8 cellular contexts compared by ENCODE assay signal in genomic region chr5:111757582-111758283, GRCh38. TPM values are rescaled to one million over a fixed set of nuclear protein-coding genes. Genes with fewer than 3 reads are reported as not detected.
A peak's percentile ranks its signal among the peaks of the same experiment; 100 is the strongest.
DNase-seq lines count a peak whose midpoint lies in the region; ATAC-seq and TF ChIP-seq lines count a peak whose summit lies in the region.

No MANE protein-coding gene starts in this region.

- peaks cover 15% of the 10 kb centered on the region for H3K4me1 Mint-ChIP-seq in glutamatergic neuron (ENCODE audit: low read depth, unreplicated experiment)
- H3K4me1 Mint-ChIP-seq in osteocyte (ENCODE audit: unreplicated experiment) = peaks cover 60% of the 10 kb centered on the region

- no peaks in the 10 kb centered on the region for H3K9me3 ChIP-seq in MG63
- no peaks in the 10 kb centered on the region for H3K9me3 ChIP-seq in SK-N-SH
- no peaks in the 10 kb centered on the region for H3K9me3 ChIP-seq in thoracic aorta

- no peaks in the 10 kb centered on the region for H3K9me3 Mint-ChIP-seq in activated naive CD4-positive, alpha-beta T cell treated with anti-CD3 and anti-CD28 coated beads, Interleukin-2, amount 50 U/mL, for 72 hours
- H3K9me3 Mint-ChIP-seq in glutamatergic neuron (ENCODE audit: unreplicated experiment) (peaks cover 23% of the 10 kb centered on the region), osteocyte (ENCODE audit: unreplicated experiment) (no peaks in the 10 kb centered on the region)

- TF ChIP-seq RAD21 in SK-N-SH (IDR thresholded peaks at IDR 0.05; ENCODE audit: low read length) = no peak; the same call in 1 of the 2 replicates

- CTCF ChIA-PET in SK-N-SH (lab: Yijun Ruan, JAX) = interaction anchor here (0.6 to 3.0 kb wide), 14 partner anchors 10 to 600 kb away, joined by 3 to 16 read pairs (median 4); no protein-coding TSS in a partner anchor

- H3K79me2 ChIP-seq in SK-N-SH (ENCODE audit: insufficient read depth) = peaks cover 39% of the 10 kb centered on the region

- no peaks in the 10 kb centered on the region; the same call in 1 of the 2 replicates for H4K20me1 ChIP-seq in SK-N-SH (ENCODE audit: insufficient read depth)

- H3K27ac ChIP-seq in SK-N-SH (ENCODE audit: low read depth in 2 of 2, low read length in 1 of 2) (peak overlapping the region; percentile 98 to 99), thoracic aorta (peak overlapping the region; percentile 48 to 81)

- peaks cover 18% of the 10 kb centered on the region for H3F3A ChIP-seq in SK-N-SH (replicated peaks; ENCODE audit: insufficient read depth)

- peak overlapping the region; percentile 88 for H2AFZ ChIP-seq in SK-N-SH (ENCODE audit: low read depth)

- H3K27me3 ChIP-seq in MG63 = no peaks in the 10 kb centered on the region
- H3K27me3 ChIP-seq in SK-N-SH (ENCODE audit: insufficient read depth) = no peaks in the 10 kb centered on the region
- no peaks in the 10 kb centered on the region for H3K27me3 ChIP-seq in thoracic aorta (replicated peaks; ENCODE audit: insufficient read depth)

- H3K4me3 ChIP-seq in MG63 (peak overlapping the region; percentile 80), SK-N-SH (ENCODE audit: low read depth in 2 of 2, low read length in 1 of 2) (peak overlapping the region; percentile 87 to 92), thoracic aorta (peak overlapping the region; percentile 77)

- H3K4me1 ChIP-seq in SK-N-SH (ENCODE audit: control insufficient read depth in 1 of 2, insufficient read depth in 2 of 2, low read depth in 1 of 2, low read length in 1 of 2) (peaks cover 10 to 13% of the 10 kb centered on the region in 2 experiments; a peak in 3 of 4 replicates), thoracic aorta (ENCODE audit: control insufficient read depth in 1 of 2, low read depth in 2 of 2) (peaks cover 17 to 24% of the 10 kb centered on the region in 2 donors)

- 4% methylated on average over 5 of the region's 88 CpGs for WGBS in SK-N-SH (ENCODE audit: low lambda C conversion rate)

- DNase-seq in GM04503 (ENCODE audit: low read depth) (peak; percentile 58), HCEC 1CT (peak; percentile 95), MG63 (peak; percentile 99), SK-N-SH (peak; percentile 91), glutamatergic neuron (peak; percentile 86), osteocyte (ENCODE audit: extremely low spot score, unreplicated experiment) (peak; percentile 96), thoracic aorta (ENCODE audit: low spot score) (peak; percentile 69)
- DNase-seq in activated naive CD4-positive, alpha-beta T cell treated with anti-CD3 and anti-CD28 coated beads, Interleukin-2, amount 50 U/mL, for 72 hours (ENCODE audit: low spot score in 2 of 2) = peak; percentile 83 to 84

- ATAC-seq in activated naive CD4-positive, alpha-beta T cell treated with anti-CD3 and anti-CD28 coated beads, Interleukin-2, amount 50 U/mL, for 72 hours = peak; percentile 87 to 91
- peak; percentile 75 for ATAC-seq in thoracic aorta (ENCODE audit: insufficient number of reproducible peaks, low FRiP score, low read depth)

- POLR2A ChIA-PET in SK-N-SH (lab: Yijun Ruan, JAX) = interaction anchor here (0.7 to 1.8 kb wide), 13 partner anchors 9 to 404 kb away, joined by 3 to 7 read pairs (median 4); no protein-coding TSS in a partner anchor

- no peaks in the 10 kb centered on the region for H3K9me2 ChIP-seq in SK-N-SH

- H3K27me3 Mint-ChIP-seq in glutamatergic neuron (ENCODE audit: unreplicated experiment) (peaks cover 17% of the 10 kb centered on the region), osteocyte (ENCODE audit: unreplicated experiment) (no peaks in the 10 kb centered on the region)

- no peak for TF ChIP-seq CTCF in SK-N-SH (IDR thresholded peaks at IDR 0.05)
- TF ChIP-seq CTCF in glutamatergic neuron (IDR thresholded peaks at IDR 0.05; ENCODE audit: partially characterized antibody, unreplicated experiment) = peak; percentile 14
- TF ChIP-seq CTCF in osteocyte (IDR thresholded peaks at IDR 0.05) = no peak
- TF ChIP-seq CTCF in thoracic aorta (IDR thresholded peaks at IDR 0.05) = no peak

- H3K36me3 ChIP-seq in MG63 (peaks cover 11% of the 10 kb centered on the region), SK-N-SH (replicated peaks in 1 of 2; ENCODE audit: control insufficient read depth in 1 of 2, insufficient read depth in 2 of 2, low read length in 1 of 2) (peaks cover 23 to 25% of the 10 kb centered on the region in 2 experiments), thoracic aorta (no peaks in the 10 kb centered on the region)

- H3K4me3 Mint-ChIP-seq in glutamatergic neuron (ENCODE audit: unreplicated experiment) = peak overlapping the region; percentile 96
- peak overlapping the region; percentile 89 for H3K4me3 Mint-ChIP-seq in osteocyte (ENCODE audit: unreplicated experiment)

- peak overlapping the region; percentile 98 for H3K9ac ChIP-seq in SK-N-SH

- 0 out of 4 replicates have a peak, but pooled peaks of 1 of the 2 experiments have one; percentile 17 for TF ChIP-seq EP300 in SK-N-SH (IDR thresholded peaks at IDR 0.05; ENCODE audit: borderline replicate concordance in 1 of 2, low read depth in 1 of 2, low read length in 1 of 2)

- H3K36me3 Mint-ChIP-seq in activated naive CD4-positive, alpha-beta T cell treated with anti-CD3 and anti-CD28 coated beads, Interleukin-2, amount 50 U/mL, for 72 hours = no peaks in the 10 kb centered on the region
- H3K36me3 Mint-ChIP-seq in glutamatergic neuron (ENCODE audit: unreplicated experiment) (peaks cover 8% of the 10 kb centered on the region), osteocyte (ENCODE audit: unreplicated experiment) (peaks cover 19% of the 10 kb centered on the region)

- peak overlapping the region; percentile 89 for H3K4me2 ChIP-seq in SK-N-SH

- H3K27ac Mint-ChIP-seq in activated naive CD4-positive, alpha-beta T cell treated with anti-CD3 and anti-CD28 coated beads, Interleukin-2, amount 50 U/mL, for 72 hours = peak overlapping the region in 1 of 2 donors; percentile 56
- H3K27ac Mint-ChIP-seq in glutamatergic neuron (ENCODE audit: unreplicated experiment) (peak overlapping the region; percentile 97), osteocyte (ENCODE audit: unreplicated experiment) (peak overlapping the region; percentile 97)

TF ChIP-seq in SK-N-SH, 30 proteins besides CTCF, POLR2A, EP300 and RAD21 (continues in another document):
- TF ChIP-seq SMC3 (IDR thresholded peaks at IDR 0.05; ENCODE audit: low read depth, low read length) = no peak
- TF ChIP-seq SIN3A (IDR thresholded peaks at IDR 0.05; ENCODE audit: borderline replicate concordance, low read depth, low read length) = 0 out of 2 replicates have a peak, but pooled peaks have one; percentile 56
- TF ChIP-seq TCF12 (IDR thresholded peaks at IDR 0.05) = no peak
- no peak for TF ChIP-seq RXRA (IDR thresholded peaks at IDR 0.05; ENCODE audit: borderline replicate concordance, low read depth)
- peak; percentile 58; the same call in 1 of the 2 replicates for TF ChIP-seq TAF1 (IDR thresholded peaks at IDR 0.05; ENCODE audit: borderline replicate concordance, low read depth, low read length)
- peak; percentile 16; the same call in 1 of the 2 replicates for TF ChIP-seq FOXJ3 (CRISPR knock-in tag; IDR thresholded peaks at IDR 0.05)
- peak; percentile 63; the same call in 1 of the 2 replicates for TF ChIP-seq YY1 (IDR thresholded peaks at IDR 0.05; ENCODE audit: low read depth)
- TF ChIP-seq, protein P1, sequence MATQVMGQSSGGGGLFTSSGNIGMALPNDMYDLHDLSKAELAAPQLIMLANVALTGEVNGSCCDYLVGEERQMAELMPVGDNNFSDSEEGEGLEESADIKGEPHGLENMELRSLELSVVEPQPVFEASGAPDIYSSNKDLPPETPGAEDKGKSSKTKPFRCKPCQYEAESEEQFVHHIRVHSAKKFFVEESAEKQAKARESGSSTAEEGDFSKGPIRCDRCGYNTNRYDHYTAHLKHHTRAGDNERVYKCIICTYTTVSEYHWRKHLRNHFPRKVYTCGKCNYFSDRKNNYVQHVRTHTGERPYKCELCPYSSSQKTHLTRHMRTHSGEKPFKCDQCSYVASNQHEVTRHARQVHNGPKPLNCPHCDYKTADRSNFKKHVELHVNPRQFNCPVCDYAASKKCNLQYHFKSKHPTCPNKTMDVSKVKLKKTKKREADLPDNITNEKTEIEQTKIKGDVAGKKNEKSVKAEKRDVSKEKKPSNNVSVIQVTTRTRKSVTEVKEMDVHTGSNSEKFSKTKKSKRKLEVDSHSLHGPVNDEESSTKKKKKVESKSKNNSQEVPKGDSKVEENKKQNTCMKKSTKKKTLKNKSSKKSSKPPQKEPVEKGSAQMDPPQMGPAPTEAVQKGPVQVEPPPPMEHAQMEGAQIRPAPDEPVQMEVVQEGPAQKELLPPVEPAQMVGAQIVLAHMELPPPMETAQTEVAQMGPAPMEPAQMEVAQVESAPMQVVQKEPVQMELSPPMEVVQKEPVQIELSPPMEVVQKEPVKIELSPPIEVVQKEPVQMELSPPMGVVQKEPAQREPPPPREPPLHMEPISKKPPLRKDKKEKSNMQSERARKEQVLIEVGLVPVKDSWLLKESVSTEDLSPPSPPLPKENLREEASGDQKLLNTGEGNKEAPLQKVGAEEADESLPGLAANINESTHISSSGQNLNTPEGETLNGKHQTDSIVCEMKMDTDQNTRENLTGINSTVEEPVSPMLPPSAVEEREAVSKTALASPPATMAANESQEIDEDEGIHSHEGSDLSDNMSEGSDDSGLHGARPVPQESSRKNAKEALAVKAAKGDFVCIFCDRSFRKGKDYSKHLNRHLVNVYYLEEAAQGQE (IDR thresholded peaks at IDR 0.05; ENCODE audit: low read depth, low read length) = peak; percentile 55; the same call in 1 of the 2 replicates
- peak; percentile 44; the same call in 1 of the 2 replicates for TF ChIP-seq NRF1 (IDR thresholded peaks at IDR 0.05; ENCODE audit: low read depth, low read length)

RNA-seq across cellular contexts. Expression of gene NREP, which starts 0.7 kb away (rescaled TPM):
- total RNA-seq in MG63 (2014; rRNA removed; shearing (Covaris generic); ENCODE audit: low replicate concordance) = 92.2 and 116 TPM in 2 replicates
- polyA plus RNA-seq in SK-N-SH (2012; rRNA removed) = 94.4 and 143 TPM in 2 replicates
- 140 and 180 TPM in 2 replicates for polyA plus RNA-seq in SK-N-SH (2012; cell fraction: cytosol; rRNA removed)
- 72.8 and 166 TPM in 2 replicates for polyA plus RNA-seq in SK-N-SH (2012; cell fraction: nucleus; rRNA removed)
- 10 to 100 TPM in 1 of 2 donors, 1 to 10 TPM in 1; 7.7 to 28.7 TPM for total RNA-seq in activated naive CD4-positive, alpha-beta T cell treated with anti-CD3 and anti-CD28 coated beads, Interleukin-2, amount 50 U/mL, for 72 hours
- total RNA-seq in glutamatergic neuron (ENCODE audit: unreplicated experiment) (904 TPM), osteocyte (874 and 888 TPM in 2 replicates), thoracic aorta (10 to 100 TPM; 15.3 to 18.0 TPM)

Comparison
In these comparisons a context has a peak if more than half of its experiments do, and no peak if none do; other contexts are left out.
1. Peak in every context shown above with its lines: DNase-seq, ATAC-seq, H3K4me3 ChIP-seq and H3K27ac ChIP-seq.